4 cellular contexts compared by ENCODE assay signal in genomic region chr6:144343736-144344428, GRCh38.
TF ChIP-seq lines count a peak whose summit lies in the region.

No MANE protein-coding gene starts in this region.

TF ChIP-seq in SK-N-SH, 30 proteins besides CTCF, POLR2A, EP300 and RAD21:
- TF ChIP-seq MAX (IDR thresholded peaks at IDR 0.05; ENCODE audit: low read depth) (no peak), GATA2 (CRISPR knock-in tag; IDR thresholded peaks at IDR 0.05) (no peak), SIN3A (IDR thresholded peaks at IDR 0.05; ENCODE audit: borderline replicate concordance, low read depth, low read length) (no peak), EZH2phosphoT487 (IDR thresholded peaks at IDR 0.05; ENCODE audit: borderline replicate concordance, low read depth) (no peak), USF2 (IDR thresholded peaks at IDR 0.05; ENCODE audit: borderline replicate concordance, low read depth, low read length) (no peak)
TF ChIP-seq in SK-N-SH: peak in this region for 0.

TF ChIP-seq in SK-N-SH treated with all-trans-retinoic acid at 6 μM for 48 hours, 23 proteins besides CTCF, POLR2A, EP300 and RAD21 (continued from another document):
- no peak for TF ChIP-seq CSRNP3 (CRISPR knock-in tag; IDR thresholded peaks at IDR 0.05)
- TF ChIP-seq ARNTL (CRISPR knock-in tag; IDR thresholded peaks at IDR 0.05; ENCODE audit: borderline replicate concordance, low read depth), result no peak
- TF ChIP-seq ZNF70 (CRISPR knock-in tag; IDR thresholded peaks at IDR 0.05), result no peak
- TF ChIP-seq ZC3H10 (CRISPR knock-in tag; IDR thresholded peaks at IDR 0.05), result no peak
- no peak for TF ChIP-seq TCF4 (CRISPR knock-in tag; IDR thresholded peaks at IDR 0.05; ENCODE audit: borderline replicate concordance)
- no peak for TF ChIP-seq ZNF565 (CRISPR knock-in tag; conservative IDR thresholded peaks at IDR 0.05; ENCODE audit: low read depth)
- no peak for TF ChIP-seq PPARA (CRISPR knock-in tag; IDR thresholded peaks at IDR 0.05; ENCODE audit: borderline replicate concordance)
- no peak for TF ChIP-seq ZFP30 (CRISPR knock-in tag; IDR thresholded peaks at IDR 0.05)
- no peak for TF ChIP-seq ZFP3 (CRISPR knock-in tag; IDR thresholded peaks at IDR 0.05)
- TF ChIP-seq ESRRG (CRISPR knock-in tag; IDR thresholded peaks at IDR 0.05), result no peak
- TF ChIP-seq TSHZ2 (CRISPR knock-in tag; IDR thresholded peaks at IDR 0.05), result no peak
- TF ChIP-seq POU6F1 (CRISPR knock-in tag; IDR thresholded peaks at IDR 0.05; ENCODE audit: borderline replicate concordance, low read depth), result no peak
- TF ChIP-seq ZNF8 (CRISPR knock-in tag; IDR thresholded peaks at IDR 0.05), result no peak
- no peak for TF ChIP-seq CSDC2 (CRISPR knock-in tag; IDR thresholded peaks at IDR 0.05)

TF ChIP-seq in PFSK-1, 5 proteins besides CTCF, POLR2A, EP300 and RAD21:
- TF ChIP-seq TAF1 (IDR thresholded peaks at IDR 0.05; ENCODE audit: borderline replicate concordance, insufficient read depth, low read length) (no peak), SIN3A (IDR thresholded peaks at IDR 0.05; ENCODE audit: borderline replicate concordance, insufficient read depth, low read length) (peak; percentile 89; the same call in 1 of the 2 replicates)

TF ChIP-seq in H1, 55 proteins besides CTCF, POLR2A, EP300 and RAD21 (continued from another document):
- TF ChIP-seq FOSL1 (IDR thresholded peaks at IDR 0.05; ENCODE audit: insufficient read depth, low read depth, low read length) (no peak), SUZ12 (IDR thresholded peaks at IDR 0.05; ENCODE audit: low read length) (no peak), BRCA1 (IDR thresholded peaks at IDR 0.05; ENCODE audit: low read depth, low read length) (no peak), TCF12 (IDR thresholded peaks at IDR 0.05; ENCODE audit: low read depth, low read length) (no peak), TAF7 (optimal IDR thresholded peaks at IDR 0.05; ENCODE audit: borderline replicate concordance, low read depth, low read length) (no peak), PHF8 (conservative IDR thresholded peaks at IDR 0.05; ENCODE audit: low read depth, low read length) (no peak), CREB1 (IDR thresholded peaks at IDR 0.05) (no peak), YY1 (IDR thresholded peaks at IDR 0.05; ENCODE audit: low read depth, low read length) (no peak), USF2 (IDR thresholded peaks at IDR 0.05; ENCODE audit: low read length) (no peak), SP1 (IDR thresholded peaks at IDR 0.05; ENCODE audit: low read depth, low read length) (no peak), KDM4A (IDR thresholded peaks at IDR 0.05; ENCODE audit: low read depth, low read length, severe bottlenecking) (no peak), CTBP2 (IDR thresholded peaks at IDR 0.05; ENCODE audit: borderline replicate concordance, insufficient read depth, insufficient read length, low read length) (no peak), ASH2L (IDR thresholded peaks at IDR 0.05; ENCODE audit: low read length) (no peak), TBP (IDR thresholded peaks at IDR 0.05; ENCODE audit: low read depth, low read length) (no peak), ATF3 (IDR thresholded peaks at IDR 0.05; ENCODE audit: insufficient read depth, low read depth, low read length) (no peak)
